ENCODE assay signal across 1 cellular context in genomic region chr19:5805465-5806132, GRCh38.
TF ChIP-seq lines count a peak whose summit lies in the region.

No MANE protein-coding gene starts in this region.

TF ChIP-seq in HepG2, 621 proteins besides CTCF, POLR2A, EP300 and RAD21 (continued from another document and continues in another):
- peak; percentile 86 for TF ChIP-seq ZNF501 (CRISPR knock-in tag; IDR thresholded peaks at IDR 0.05)
- TF ChIP-seq WIZ (CRISPR knock-in tag; IDR thresholded peaks at IDR 0.05): no peak
- peak; percentile 75; the same call in 1 of the 2 replicates for TF ChIP-seq ARNT2 (CRISPR knock-in tag; IDR thresholded peaks at IDR 0.05; ENCODE audit: low read depth)
- no peak for TF ChIP-seq HNRNPUL1 (IDR thresholded peaks at IDR 0.05; ENCODE audit: low read depth, low read length)
- TF ChIP-seq KDM5B (CRISPR knock-in tag; IDR thresholded peaks at IDR 0.05; ENCODE audit: borderline replicate concordance): peak; percentile 81
- 0 out of 2 replicates have a peak, but pooled peaks have one; percentile 38 for TF ChIP-seq CCDC6 (CRISPR knock-in tag; IDR thresholded peaks at IDR 0.05)
- peak; percentile 48; the same call in 1 of the 2 replicates for TF ChIP-seq HOMEZ (CRISPR knock-in tag; IDR thresholded peaks at IDR 0.05; ENCODE audit: low read depth)
- peak; percentile 50; the same call in 1 of the 2 replicates for TF ChIP-seq ZNF350 (CRISPR knock-in tag; IDR thresholded peaks at IDR 0.05; ENCODE audit: borderline replicate concordance, low read depth)
- TF ChIP-seq THAP7 (CRISPR knock-in tag; IDR thresholded peaks at IDR 0.05): no peak
- TF ChIP-seq ZNF44 (CRISPR knock-in tag; IDR thresholded peaks at IDR 0.05): no peak
- peak; percentile 81; the same call in 1 of the 2 replicates for TF ChIP-seq CBX5 (CRISPR knock-in tag; IDR thresholded peaks at IDR 0.05; ENCODE audit: borderline replicate concordance)
- TF ChIP-seq HMGXB4 (CRISPR knock-in tag; IDR thresholded peaks at IDR 0.05; ENCODE audit: borderline replicate concordance in 1 of 2, low read depth in 1 of 2): peak; percentile 80 to 86; a peak in 2 of 4 replicates
- 0 out of 2 replicates have a peak, but pooled peaks have one; percentile 25 for TF ChIP-seq SRY (CRISPR knock-in tag; IDR thresholded peaks at IDR 0.05)
- 0 out of 2 replicates have a peak, but pooled peaks have one; percentile 37 for TF ChIP-seq ZNF670 (CRISPR knock-in tag; IDR thresholded peaks at IDR 0.05; ENCODE audit: borderline replicate concordance)
- TF ChIP-seq CREM (IDR thresholded peaks at IDR 0.05): no peak
- no peak for TF ChIP-seq CREM (CRISPR knock-in tag; IDR thresholded peaks at IDR 0.05)
- 0 out of 2 replicates have a peak, but pooled peaks have one; percentile 42 for TF ChIP-seq KDM3A (CRISPR knock-in tag; IDR thresholded peaks at IDR 0.05; ENCODE audit: low read depth)
- peak; percentile 91 for TF ChIP-seq HIVEP1 (CRISPR knock-in tag; IDR thresholded peaks at IDR 0.05)
- TF ChIP-seq HOXA5 (CRISPR knock-in tag; IDR thresholded peaks at IDR 0.05): no peak; the same call in 1 of the 2 replicates
- TF ChIP-seq SNAI1 (CRISPR knock-in tag; IDR thresholded peaks at IDR 0.05; ENCODE audit: borderline replicate concordance): peak; percentile 84; the same call in 1 of the 2 replicates
- peak; percentile 45; the same call in 1 of the 2 replicates for TF ChIP-seq ZNF547 (CRISPR knock-in tag; IDR thresholded peaks at IDR 0.05)
- no peak for TF ChIP-seq SCMH1 (CRISPR knock-in tag; IDR thresholded peaks at IDR 0.05; ENCODE audit: borderline replicate concordance)
- no peak for TF ChIP-seq PBX3 (CRISPR knock-in tag; IDR thresholded peaks at IDR 0.05; ENCODE audit: borderline replicate concordance)
- TF ChIP-seq ZNF280B (CRISPR knock-in tag; IDR thresholded peaks at IDR 0.05; ENCODE audit: borderline replicate concordance): peak; percentile 31; the same call in 1 of the 2 replicates
- TF ChIP-seq ZNF543 (CRISPR knock-in tag; IDR thresholded peaks at IDR 0.05): no peak
- peak; percentile 64; the same call in 1 of the 2 replicates for TF ChIP-seq ZNF564 (CRISPR knock-in tag; IDR thresholded peaks at IDR 0.05)
- TF ChIP-seq HNRNPLL (IDR thresholded peaks at IDR 0.05; ENCODE audit: low read depth, low read length, poor library complexity, severe bottlenecking): peak; percentile 39
- no peak for TF ChIP-seq ZFP36L1 (CRISPR knock-in tag; IDR thresholded peaks at IDR 0.05)
- 0 out of 2 replicates have a peak, but pooled peaks have one; percentile 20 for TF ChIP-seq ZFP37 (CRISPR knock-in tag; IDR thresholded peaks at IDR 0.05; ENCODE audit: borderline replicate concordance)
- 0 out of 2 replicates have a peak, but pooled peaks have one; percentile 45 for TF ChIP-seq ZNF296 (CRISPR knock-in tag; conservative IDR thresholded peaks at IDR 0.05)
- 0 out of 2 replicates have a peak, but pooled peaks have one; percentile 16 for TF ChIP-seq FOXP4 (CRISPR knock-in tag; IDR thresholded peaks at IDR 0.05)
- TF ChIP-seq ZXDC (CRISPR knock-in tag; IDR thresholded peaks at IDR 0.05): no peak
- peak; percentile 60; the same call in 1 of the 2 replicates for TF ChIP-seq UBTF (CRISPR knock-in tag; IDR thresholded peaks at IDR 0.05)
- no peak for TF ChIP-seq ZNF83 (CRISPR knock-in tag; IDR thresholded peaks at IDR 0.05; ENCODE audit: borderline replicate concordance)
- no peak for TF ChIP-seq KLF13 (CRISPR knock-in tag; IDR thresholded peaks at IDR 0.05)
- TF ChIP-seq ATF7 (IDR thresholded peaks at IDR 0.05): no peak
- no peak for TF ChIP-seq ATF7 (CRISPR knock-in tag; IDR thresholded peaks at IDR 0.05)
- peak; percentile 80 for TF ChIP-seq AGO1 (IDR thresholded peaks at IDR 0.05; ENCODE audit: low read depth, low read length, poor library complexity, severe bottlenecking)
- TF ChIP-seq SAP130 (CRISPR knock-in tag; IDR thresholded peaks at IDR 0.05; ENCODE audit: low read depth): peak; percentile 71
- TF ChIP-seq DNMT3B (CRISPR knock-in tag; conservative IDR thresholded peaks at IDR 0.05): no peak
- 0 out of 2 replicates have a peak, but pooled peaks have one; percentile 25 for TF ChIP-seq NFAT5 (CRISPR knock-in tag; IDR thresholded peaks at IDR 0.05)
- no peak for TF ChIP-seq ZNF446 (CRISPR knock-in tag; IDR thresholded peaks at IDR 0.05)
- TF ChIP-seq HOXA7 (CRISPR knock-in tag; IDR thresholded peaks at IDR 0.05): no peak
